Comparison of ENCODE assay signal across 8 cellular contexts in genomic region chr11:47373876-47374820, GRCh38. TPM values are rescaled to one million over a fixed set of nuclear protein-coding genes. Genes with fewer than 3 reads are reported as not detected.
A peak's percentile ranks its signal among the peaks of the same experiment; 100 is the strongest.
DNase-seq lines count a peak whose midpoint lies in the region; ATAC-seq, FAIRE-seq and TF ChIP-seq lines count a peak whose summit lies in the region.

No MANE protein-coding gene starts in this region.

- ATAC-seq in pancreas (peak; percentile 88 to 95 (median 90)), HG02763 (IDR thresholded peaks at IDR 0.05; ENCODE audit: unreplicated experiment) (no peak)

- intact Hi-C loops in pancreas (cut with DNase I): loop anchor here in 1 of 3 donors (10.0 kb wide), 1 partner anchor 71 kb away; the partner anchor contains the start of gene RAPSN

- FAIRE-seq in pancreas (lab: Jason Lieb, UNC): no peak

- peak; percentile 5 for DNase-seq in SK-N-MC (ENCODE audit: low read depth, low spot score)
- DNase-seq in activated naive CD4-positive, alpha-beta T cell (lab: John Stamatoyannopoulos, UW): peak; percentile 55 to 87 (median 80)
- DNase-seq in globus pallidus (ENCODE audit: low spot score): peak; percentile 66
- DNase-seq in pancreas: peak; percentile 68 to 96 (median 82)
- DNase-seq in tibial nerve (ENCODE audit: low spot score in 2 of 2): peak; percentile 71 to 79

- TF ChIP-seq EP300 in Ishikawa (IDR thresholded peaks at IDR 0.05; ENCODE audit: borderline replicate concordance): no peak
- peak in 1 of 2 donors; percentile 26 for TF ChIP-seq EP300 in tibial nerve (IDR thresholded peaks at IDR 0.05)

- no peak overlapping the region for H3K9ac ChIP-seq in SK-N-MC (ENCODE audit: insufficient read length)

- H3K27me3 ChIP-seq in pancreas (no peaks in the 10 kb centered on the region), tibial nerve (no peaks in the 10 kb centered on the region)

- H3K4me1 ChIP-seq in pancreas: no peaks in the 10 kb centered on the region
- H3K4me1 ChIP-seq in tibial nerve: peaks cover 0 to 2% (median 0%) of the 10 kb centered on the region in 4 donors

- no peaks in the 10 kb centered on the region for H3K9me3 ChIP-seq in SK-N-MC (ENCODE audit: low read depth, low read length)
- no peaks in the 10 kb centered on the region for H3K9me3 ChIP-seq in pancreas
- H3K9me3 ChIP-seq in tibial nerve: no peaks in the 10 kb centered on the region

- TF ChIP-seq RAD21 in Ishikawa (IDR thresholded peaks at IDR 0.05; ENCODE audit: low read depth): peak; percentile 66

- no peak overlapping the region for H3K4me3 ChIP-seq in SK-N-MC
- H3K4me3 ChIP-seq in pancreas: no peak overlapping the region
- no peak overlapping the region for H3K4me3 ChIP-seq in tibial nerve

- no peak overlapping the region for H3K27ac ChIP-seq in SK-N-MC
- H3K27ac ChIP-seq in pancreas: no peak overlapping the region
- H3K27ac ChIP-seq in tibial nerve: peak overlapping the region in 1 of 4 donors; percentile 2

- H3K36me3 ChIP-seq in SK-N-MC (ENCODE audit: insufficient read depth, low read length): no peaks in the 10 kb centered on the region
- H3K36me3 ChIP-seq in pancreas: no peaks in the 10 kb centered on the region
- no peaks in the 10 kb centered on the region for H3K36me3 ChIP-seq in tibial nerve

- TF ChIP-seq POLR2A in tibial nerve (IDR thresholded peaks at IDR 0.05): no peak

- TF ChIP-seq CTCF in GM12872 (IDR thresholded peaks at IDR 0.05; ENCODE audit: insufficient read depth, low read depth, low read length) (peak; percentile 97), pancreas (IDR thresholded peaks at IDR 0.05) (peak; percentile 83 to 95 (median 91)), tibial nerve (IDR thresholded peaks at IDR 0.05) (peak; percentile 87 to 94 (median 92))

- 40 to 48% methylated on average over 21 of the region's 21 CpGs for WGBS in pancreas, 2 donors
- WGBS in tibial nerve, 2 donors: 29 to 46% methylated on average over 14 to 21 of the region's 21 CpGs

TF ChIP-seq in Ishikawa, 13 proteins besides CTCF, POLR2A, EP300 and RAD21:
- 0 out of 2 replicates have a peak, but pooled peaks have one; percentile 9 for TF ChIP-seq TEAD4 (IDR thresholded peaks at IDR 0.05)
- TF ChIP-seq EGR1 (IDR thresholded peaks at IDR 0.05): no peak
- TF ChIP-seq TAF1 (IDR thresholded peaks at IDR 0.05; ENCODE audit: low read depth): no peak
- no peak for TF ChIP-seq REST (IDR thresholded peaks at IDR 0.05; ENCODE audit: low read depth)
- no peak for TF ChIP-seq USF1 (IDR thresholded peaks at IDR 0.05)
- no peak for TF ChIP-seq TCF12 (IDR thresholded peaks at IDR 0.05; ENCODE audit: low read depth)
- TF ChIP-seq CEBPB (IDR thresholded peaks at IDR 0.05): no peak
- peak; percentile 80; the same call in 1 of the 2 replicates for TF ChIP-seq ZBTB7A (IDR thresholded peaks at IDR 0.05; ENCODE audit: low read depth)
- TF ChIP-seq CREB1 (IDR thresholded peaks at IDR 0.05; ENCODE audit: low read depth): no peak
- TF ChIP-seq FOXM1 (IDR thresholded peaks at IDR 0.05; ENCODE audit: borderline replicate concordance, low read depth): no peak
- TF ChIP-seq NFIC (IDR thresholded peaks at IDR 0.05): 0 out of 2 replicates have a peak, but pooled peaks have one; percentile 17
- TF ChIP-seq YY1 (IDR thresholded peaks at IDR 0.05; ENCODE audit: low read depth): no peak
- no peak for TF ChIP-seq MAX (IDR thresholded peaks at IDR 0.05)

RNA-seq across cellular contexts. Expression of gene SPI1, which starts 4.2 kb away (rescaled TPM):
- total RNA-seq in pancreas (10 to 100 TPM in 2 of 6 donors, 1 to 10 TPM in 4; 1.0 to 24.2 (median 4.5) TPM), tibial nerve (10 to 100 TPM; 18.8 to 73.5 (median 25.2) TPM)
- 1 to 10 TPM; 4.7 to 7.6 TPM for polyA plus RNA-seq in pancreas

RNA-seq across cellular contexts. Expression of gene MYBPC3, which starts 21.6 kb away (rescaled TPM):
- total RNA-seq in pancreas (1 to 10 TPM in 1 of 6 donors, under 1 TPM in 3, not detected in 2; 0.06 to 1.0 (median 0.09) TPM), tibial nerve (under 1 TPM in 2 of 4 donors, not detected in 2; 0.21 to 0.60 TPM)
- under 1 TPM; 0.14 to 0.23 TPM for polyA plus RNA-seq in pancreas

RNA-seq across cellular contexts. Expression of gene SLC39A13, which starts 34.2 kb away (rescaled TPM):
- total RNA-seq in pancreas (10 to 100 TPM; 14.6 to 28.5 (median 19.3) TPM), tibial nerve (100 to 1,000 TPM in 3 of 4 donors, 10 to 100 TPM in 1; 91.6 to 142 (median 116) TPM)
- 10 to 100 TPM; 52.6 to 55.6 TPM for polyA plus RNA-seq in pancreas

RNA-seq across cellular contexts. Expression of gene PSMC3, which starts 52.1 kb away (rescaled TPM):
- total RNA-seq in pancreas (10 to 100 TPM; 37.4 to 59.4 (median 50.3) TPM), tibial nerve (100 to 1,000 TPM; 103 to 147 (median 128) TPM)
- 10 to 100 TPM; 55.0 to 67.5 TPM for polyA plus RNA-seq in pancreas

Comparison
In these comparisons a context has a peak if more than half of its experiments do, and no peak if none do; other contexts are left out.
1. DNase-seq: peak in every context shown above with its lines; median percentile 82 in pancreas; 80 in activated naive CD4-positive, alpha-beta T cell; 75 in tibial nerve; 66 in globus pallidus; 5 in SK-N-MC.